8 cellular contexts compared by ENCODE assay signal in the genomic region with DNA sequence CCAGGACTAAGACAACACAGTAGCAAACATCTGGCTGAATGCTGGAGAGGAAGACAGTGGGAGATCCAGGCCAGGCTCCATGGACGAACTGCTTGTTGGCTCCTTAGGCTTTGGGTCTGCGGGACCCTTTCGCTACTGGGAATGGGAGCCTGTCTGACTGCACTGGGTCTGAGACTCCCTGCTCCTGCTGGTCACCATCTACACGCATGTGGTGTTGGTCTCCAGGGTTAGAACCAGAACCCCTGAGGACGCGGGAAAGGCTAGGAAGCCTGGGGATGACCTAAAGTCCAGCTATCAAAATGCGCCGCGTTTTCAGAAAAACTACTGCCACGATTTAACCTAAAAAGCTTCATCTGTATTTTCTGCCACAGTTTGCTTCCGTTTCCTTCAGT. TPM values are rescaled to one million over a fixed set of nuclear protein-coding genes. Genes with fewer than 3 reads are reported as not detected.
DNase-seq lines count a peak whose midpoint lies in the region; ATAC-seq and TF ChIP-seq lines count a peak whose summit lies in the region.

No MANE protein-coding gene starts in this region.

- peaks cover 28% of the 10 kb centered on the region for H3K4me1 Mint-ChIP-seq in T-helper 17 cell

- H3K4me3 Mint-ChIP-seq in T-helper 17 cell = peak overlapping the region; percentile 98

- H3K9me3 ChIP-seq in T-helper 17 cell (ENCODE audit: control insufficient read depth, low read length, poor library complexity, severe bottlenecking) = no peaks in the 10 kb centered on the region

- in situ Hi-C loops in GM13977 (cut with MboI; ENCODE audit: low pct_unique_long_range_greater_than_20kb, low sequenced_read_pairs, unreplicated experiment) = no loop called here

- peak; percentile 24 for DNase-seq in Daoy (ENCODE audit: low read depth)
- no peak for DNase-seq in T-helper 17 cell
- no peak for DNase-seq in fibroblast of villous mesenchyme (ENCODE audit: low read depth)
- no peak for DNase-seq in retinal pigment epithelial cell (ENCODE audit: low read depth)
- no peak for DNase-seq in NK-92 treated with Interleukin-12 subunit alpha and Interleukin-12 subunit beta, amount 100 ng/mL, for 24 hours (lab: John Stamatoyannopoulos, UW)
- DNase-seq in GM13977 (ENCODE audit: low spot score) = no peak
- no peak for DNase-seq in COLO829 (ENCODE audit: low spot score)
- DNase-seq in NCI-H2171 treated with DMSO at 0.1 percent for 48 hours (lab: John Stamatoyannopoulos, UW) = no peak

- TF ChIP-seq CTCF in fibroblast of villous mesenchyme (IDR thresholded peaks at IDR 0.05; ENCODE audit: insufficient read depth, low read depth, low read length) (no peak), retinal pigment epithelial cell (conservative IDR thresholded peaks at IDR 0.05; ENCODE audit: low read depth, low read length) (no peak), GM13977 (IDR thresholded peaks at IDR 0.05; ENCODE audit: extremely low read depth, insufficient read depth, missing control alignments) (no peak)

- H3K27me3 Mint-ChIP-seq in T-helper 17 cell = peaks cover 11% of the 10 kb centered on the region

- no peak for ATAC-seq in T-helper 17 cell

- H3K4me3 ChIP-seq in fibroblast of villous mesenchyme (ENCODE audit: low read depth, low read length) (peak overlapping the region; percentile 89), retinal pigment epithelial cell (ENCODE audit: low read length) (peak overlapping the region; percentile 81)

- H3K27ac Mint-ChIP-seq in T-helper 17 cell = peak overlapping the region; percentile 96

- peaks cover 4% of the 10 kb centered on the region for H3K36me3 Mint-ChIP-seq in T-helper 17 cell (ENCODE audit: low read depth)

RNA-seq across cellular contexts. Expression of gene DNAJB6, which starts 0.8 kb away (rescaled TPM):
- 235 and 239 TPM in 2 replicates for total RNA-seq in Daoy (2014; rRNA removed; shearing (Covaris generic))
- total RNA-seq in T-helper 17 cell (100 to 1,000 TPM; 266 to 278 TPM), fibroblast of villous mesenchyme (97.3 and 123 TPM in 2 replicates)
